Comparison of ENCODE assay signal across 8 cellular contexts in genomic region chr3:77348244-77348855, GRCh38.
A peak's percentile ranks its signal among the peaks of the same experiment; 100 is the strongest.
DNase-seq lines count a peak whose midpoint lies in the region; ATAC-seq, FAIRE-seq and TF ChIP-seq lines count a peak whose summit lies in the region.

No MANE protein-coding gene starts in this region.

- BruUV-seq in Caco-2 (replicated peaks; lab: Mats Ljungman, UMichigan), result no TSS peak

- WGBS in esophagus muscularis mucosa, result 71% methylated on average over 6 of the region's 6 CpGs

- H3K4me1 ChIP-seq in Caco-2 (no peaks in the 10 kb centered on the region), kidney (ENCODE audit: control insufficient read depth in 1 of 2, insufficient read depth in 1 of 2, low read depth in 1 of 2, low read length in 2 of 2) (no peaks in the 10 kb centered on the region), esophagus muscularis mucosa (no peaks in the 10 kb centered on the region)

- H3K9me3 ChIP-seq in Caco-2 (no peaks in the 10 kb centered on the region), kidney (ENCODE audit: control insufficient read depth in 1 of 2, low read length in 2 of 2) (no peaks in the 10 kb centered on the region), esophagus muscularis mucosa (no peaks in the 10 kb centered on the region)

- no peak for FAIRE-seq in kidney (lab: Jason Lieb, UNC)

- POLR2A ChIA-PET in Caco-2 (lab: Charles Lee) (no interaction called here), WTC11 (lab: Charles Lee) (no interaction called here)

- H3K9me3 Mint-ChIP-seq in Caco-2 (ENCODE audit: unreplicated experiment) (no peaks in the 10 kb centered on the region), WTC11 (peaks cover 7% of the 10 kb centered on the region)

- CTCF ChIA-PET in Caco-2 (lab: Charles Lee) (interaction anchor here (0.6 to 0.9 kb wide), 2 partner anchors 111 to 121 kb away, joined by 3 read pairs; no protein-coding TSS in a partner anchor), WTC11 (lab: Charles Lee) (interaction anchor here (0.6 to 3.5 kb wide), 12 partner anchors 14 to 467 kb away, joined by 3 to 13 read pairs (median 4); no protein-coding TSS in a partner anchor)

- H3K36me3 Mint-ChIP-seq in Caco-2 (ENCODE audit: insufficient read depth, unreplicated experiment) (peaks cover 6% of the 10 kb centered on the region), WTC11 (no peaks in the 10 kb centered on the region)

- TF ChIP-seq EP300 in esophagus muscularis mucosa (IDR thresholded peaks at IDR 0.05), result no peak

- H3K36me3 ChIP-seq in Caco-2 (ENCODE audit: control insufficient read depth, insufficient read depth, low read length), result no peaks in the 10 kb centered on the region
- no peaks in the 10 kb centered on the region for H3K36me3 ChIP-seq in kidney (ENCODE audit: control insufficient read depth in 1 of 2, insufficient read depth in 2 of 2, low read length in 2 of 2)
- no peaks in the 10 kb centered on the region for H3K36me3 ChIP-seq in esophagus muscularis mucosa

- intact Hi-C loops in Caco-2 (cut with micrococcal nuclease; ENCODE audit: unreplicated experiment) (loop anchor here (1.0 kb wide), 1 partner anchor 121 kb away; no protein-coding TSS in a partner anchor), kidney (cut with DNase I) (no loop called here), esophagus muscularis mucosa (cut with DNase I) (no loop called here)

- H3K4me1 Mint-ChIP-seq in Caco-2 (ENCODE audit: low read depth, unreplicated experiment) (no peaks in the 10 kb centered on the region), WTC11 (peaks cover 35% of the 10 kb centered on the region)

- no peak overlapping the region for H3K27ac ChIP-seq in HL-60 (replicated peaks)
- H3K27ac ChIP-seq in kidney (ENCODE audit: low read depth in 2 of 2, low read length in 2 of 2), result no peak overlapping the region
- no peak overlapping the region for H3K27ac ChIP-seq in esophagus muscularis mucosa (replicated peaks in 1 of 4)

- ATAC-seq in WTC11, result peak; percentile 92

- DNase-seq in Caco-2, result peak; percentile 33 to 34
- DNase-seq in HL-60 (ENCODE audit: low read depth in 1 of 2, low spot score in 1 of 2), result peak in 1 of 2 experiments; percentile 22
- DNase-seq in WTC11 (ENCODE audit: low spot score), result peak; percentile 54
- no peak for DNase-seq in kidney
- no peak for DNase-seq in esophagus muscularis mucosa (ENCODE audit: extremely low spot score)
- DNase-seq in NCI-H524 treated with DMSO at 0.1 percent for 48 hours (lab: John Stamatoyannopoulos, UW), result no peak
- no peak for DNase-seq in NCI-H2227 (lab: John Stamatoyannopoulos, UW; ENCODE audit: unreplicated experiment)
- no peak for DNase-seq in DMS153 treated with DMSO at 0.1 percent for 48 hours (lab: John Stamatoyannopoulos, UW; ENCODE audit: unreplicated experiment)

- H3K27me3 Mint-ChIP-seq in Caco-2 (ENCODE audit: insufficient read depth, unreplicated experiment) (peaks cover 3% of the 10 kb centered on the region), WTC11 (ENCODE audit: low read depth) (no peaks in the 10 kb centered on the region)

- no peak for TF ChIP-seq POLR2A in esophagus muscularis mucosa (IDR thresholded peaks at IDR 0.05; ENCODE audit: low read depth)

- H3K4me3 Mint-ChIP-seq in Caco-2 (ENCODE audit: unreplicated experiment) (no peak overlapping the region), WTC11 (no peak overlapping the region)

- H3K27ac Mint-ChIP-seq in Caco-2 (ENCODE audit: unreplicated experiment), result no peak overlapping the region
- H3K27ac Mint-ChIP-seq in WTC11, result peak overlapping the region; percentile 20; the same call in 1 of the 2 replicates

- no peak overlapping the region for H3K9ac ChIP-seq in kidney (ENCODE audit: low read length in 2 of 2)

- no peaks in the 10 kb centered on the region for H3K27me3 ChIP-seq in Caco-2 (replicated peaks; ENCODE audit: control insufficient read depth, insufficient read depth, low read length)
- H3K27me3 ChIP-seq in HL-60 (ENCODE audit: insufficient read depth, poor library complexity, severe bottlenecking), result no peaks in the 10 kb centered on the region
- no peaks in the 10 kb centered on the region for H3K27me3 ChIP-seq in esophagus muscularis mucosa

- peak; percentile 18 to 39 for TF ChIP-seq CTCF in Caco-2 (IDR thresholded peaks at IDR 0.05; ENCODE audit: insufficient read depth in 1 of 2, low read depth in 1 of 2, low read length in 1 of 2, severe bottlenecking in 1 of 2, unreplicated experiment in 1 of 2)
- peak; percentile 47 for TF ChIP-seq CTCF in HL-60 (IDR thresholded peaks at IDR 0.05; ENCODE audit: insufficient read depth, low read length)
- TF ChIP-seq CTCF in WTC11 (IDR thresholded peaks at IDR 0.05), result peak; percentile 45
- peak; percentile 38 for TF ChIP-seq CTCF in kidney (IDR thresholded peaks at IDR 0.05; ENCODE audit: borderline replicate concordance, extremely low read depth, insufficient read depth)
- no peak for TF ChIP-seq CTCF in esophagus muscularis mucosa (IDR thresholded peaks at IDR 0.05)

- H3K4me3 ChIP-seq in Caco-2 (ENCODE audit: low read depth, low read length), result no peak overlapping the region
- H3K4me3 ChIP-seq in HL-60 (replicated peaks; ENCODE audit: insufficient read depth, low read length), result no peak overlapping the region
- H3K4me3 ChIP-seq in kidney (ENCODE audit: low read length in 2 of 2), result no peak overlapping the region
- H3K4me3 ChIP-seq in esophagus muscularis mucosa, result no peak overlapping the region

TF ChIP-seq in WTC11, 78 proteins besides CTCF, POLR2A, EP300 and RAD21 (continues in another document):
- TF ChIP-seq ZNF317 (CRISPR knock-in tag; IDR thresholded peaks at IDR 0.05; ENCODE audit: borderline replicate concordance, low read depth) (no peak), TEAD1 (CRISPR knock-in tag; IDR thresholded peaks at IDR 0.05) (no peak), CBFB (CRISPR knock-in tag; IDR thresholded peaks at IDR 0.05; ENCODE audit: low read depth) (no peak), ESRRA (CRISPR knock-in tag; IDR thresholded peaks at IDR 0.05; ENCODE audit: borderline replicate concordance) (peak; percentile 86; the same call in 1 of the 2 replicates), SOX15 (CRISPR knock-in tag; IDR thresholded peaks at IDR 0.05) (no peak), ZNF532 (CRISPR knock-in tag; IDR thresholded peaks at IDR 0.05; ENCODE audit: borderline replicate concordance) (no peak), PRRX2 (CRISPR knock-in tag; IDR thresholded peaks at IDR 0.05) (0 out of 2 replicates have a peak, but pooled peaks have one; percentile 9), GTF2I (CRISPR knock-in tag; conservative IDR thresholded peaks at IDR 0.05) (no peak), ZNF263 (CRISPR knock-in tag; IDR thresholded peaks at IDR 0.05; ENCODE audit: low read depth) (no peak), MYBL2 (CRISPR knock-in tag; IDR thresholded peaks at IDR 0.05) (no peak), ZNF671 (CRISPR knock-in tag; IDR thresholded peaks at IDR 0.05) (no peak)

Comparison
In these comparisons a context has a peak if more than half of its experiments do, and no peak if none do; other contexts are left out.
1. DNase-seq: peak in Caco-2 (2 of 2) and WTC11 (single experiment); none in kidney (single experiment), esophagus muscularis mucosa (single experiment), NCI-H524 treated with DMSO at 0.1 percent for 48 hours (single experiment), NCI-H2227 (single experiment) and DMS153 treated with DMSO at 0.1 percent for 48 hours (single experiment).
2. CTCF ChIP-seq: peak in Caco-2 (2 of 2), HL-60 (single experiment), WTC11 (single experiment) and kidney (single experiment); none in esophagus muscularis mucosa (0 of 3).